8 cellular contexts compared by ENCODE assay signal in the genomic region with DNA sequence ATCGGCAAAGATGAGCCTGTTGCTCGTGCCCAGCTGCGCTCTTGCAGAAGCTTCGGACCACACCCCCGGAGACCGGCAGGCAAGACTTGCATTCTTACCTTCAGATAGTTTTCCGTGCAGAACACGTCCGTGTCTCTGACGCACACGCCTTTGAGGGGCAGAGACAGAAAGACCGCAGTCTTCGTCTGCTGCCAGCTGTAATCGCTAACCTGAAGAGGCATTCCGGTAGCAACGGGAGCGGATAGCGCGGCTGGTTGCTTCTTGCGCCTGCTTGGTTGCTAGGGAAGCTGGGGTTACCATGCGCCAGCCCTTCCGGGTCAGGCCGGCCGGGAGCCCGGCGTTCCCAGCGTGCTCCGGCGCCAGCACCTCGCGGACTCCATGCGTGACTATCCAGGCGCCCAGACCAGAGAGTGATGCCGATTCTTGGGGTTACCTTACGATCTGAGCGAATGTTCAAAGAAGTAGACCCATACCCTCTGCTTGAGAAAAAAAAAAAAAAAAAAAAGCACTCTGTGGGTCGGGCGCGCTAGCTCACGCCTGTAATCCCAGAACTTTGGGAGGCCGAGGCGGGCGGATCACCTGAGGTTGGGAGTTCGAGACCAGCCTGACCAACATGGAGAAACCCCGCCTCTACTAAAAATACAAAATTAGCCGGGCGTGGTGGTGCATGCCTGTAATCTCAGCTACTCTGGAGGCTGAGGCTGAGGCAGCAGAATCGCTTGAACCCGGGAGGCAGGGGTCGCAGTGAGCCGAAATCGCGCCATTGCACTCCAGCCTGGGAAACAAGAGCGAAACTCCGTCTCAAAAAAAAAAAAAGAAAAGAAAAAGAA. TPM values are rescaled to one million over a fixed set of nuclear protein-coding genes. Genes with fewer than 3 reads are reported as not detected.
DNase-seq lines count a peak whose midpoint lies in the region; ATAC-seq, FAIRE-seq and TF ChIP-seq lines count a peak whose summit lies in the region.
"Not testable (repeated sequence)": the region's sequence is repeated elsewhere in the genome, so short reads cannot be mapped to it uniquely, and the experiment has no call there.

No MANE protein-coding gene starts in this region.

- not testable (repeated sequence) for H3K27me3 ChIP-seq in keratinocyte (ENCODE audit: control insufficient read depth, extremely low read depth, insufficient read depth, low read length)

- H3K4me1 Mint-ChIP-seq in central memory CD8-positive, alpha-beta T cell = not testable (repeated sequence)

- dilution Hi-C loops in keratinocyte (cut with MboI; ENCODE audit: extremely low pct_ligation_motif_present, low sequenced_read_pairs) = not testable (repeated sequence)

- H3K4me3 ChIP-seq in AG09309 (ENCODE audit: control insufficient read depth, low read depth, low read length) (peak overlapping the region; percentile 69), keratinocyte (ENCODE audit: control insufficient read depth in 2 of 3, extremely low read depth in 1 of 3, insufficient read depth in 2 of 3, low read depth in 1 of 3, low read length in 3 of 3) (peak overlapping the region; percentile 53 to 88 (median 83))

- peaks cover 15% of the 10 kb centered on the region for H3K27me3 Mint-ChIP-seq in central memory CD8-positive, alpha-beta T cell

- H3K9me3 Mint-ChIP-seq in central memory CD8-positive, alpha-beta T cell = not testable (repeated sequence)

- peak overlapping the region; percentile 89 for H3K4me2 ChIP-seq in keratinocyte (ENCODE audit: control insufficient read depth, extremely low read depth, insufficient read depth, low read depth, low read length)

- H3K4me3 Mint-ChIP-seq in central memory CD8-positive, alpha-beta T cell = peak overlapping the region; percentile 81

- ATAC-seq in GM19023 (IDR thresholded peaks at IDR 0.05; ENCODE audit: unreplicated experiment) = peak; percentile 100
- ATAC-seq in HG03139 (IDR thresholded peaks at IDR 0.05; ENCODE audit: unreplicated experiment) = peak; percentile 99
- ATAC-seq in activated CD4-positive, CD25-positive, alpha-beta regulatory T cell treated with anti-CD3 and anti-CD28 coated beads, Interleukin-2, amount 50 U/mL, for 24 hours = peak; percentile 94 to 95
- ATAC-seq in central memory CD8-positive, alpha-beta T cell (replicated peaks; ENCODE audit: extremely low read depth, poor library complexity, severe bottlenecking) = peak; percentile 89

- H3K79me2 ChIP-seq in keratinocyte (ENCODE audit: control insufficient read depth, insufficient read depth, low read length) = not testable (repeated sequence)

- not testable (repeated sequence) for H3K4me1 ChIP-seq in keratinocyte (ENCODE audit: control insufficient read depth, extremely low read depth, insufficient read depth, low read length)

- H3K9me3 ChIP-seq in keratinocyte (ENCODE audit: control insufficient read depth, low read depth, low read length) = not testable (repeated sequence)

- H3K27ac Mint-ChIP-seq in central memory CD8-positive, alpha-beta T cell (ENCODE audit: low read depth) = peak overlapping the region; percentile 44

- peak overlapping the region; percentile 51 for H3K27ac ChIP-seq in keratinocyte (ENCODE audit: control insufficient read depth, insufficient read depth, low read length)

- not testable (repeated sequence) for H3K36me3 Mint-ChIP-seq in central memory CD8-positive, alpha-beta T cell (ENCODE audit: insufficient read depth)

- H3K9ac ChIP-seq in keratinocyte (ENCODE audit: control insufficient read depth, extremely low read depth, insufficient read depth, low read length) = peak overlapping the region; percentile 68

- H4K20me1 ChIP-seq in keratinocyte (ENCODE audit: control insufficient read depth, extremely low read depth, insufficient read depth, low read length) = not testable (repeated sequence)

- H3K9me1 ChIP-seq in keratinocyte (ENCODE audit: control insufficient read depth, extremely low read depth, insufficient read depth, low read length) = not testable (repeated sequence)

- peak overlapping the region; percentile 98 for H2AFZ ChIP-seq in keratinocyte (ENCODE audit: control insufficient read depth, low read length)

- peak; percentile 39 for DNase-seq in AG09309 (ENCODE audit: low read depth)
- peak; percentile 81 for DNase-seq in NCI-H345 (lab: John Stamatoyannopoulos, UW)
- DNase-seq in central memory CD8-positive, alpha-beta T cell (ENCODE audit: low spot score in 2 of 2) = peak; percentile 41 to 55
- peak; percentile 21 for DNase-seq in keratinocyte (ENCODE audit: low read depth, low spot score)
- DNase-seq in stimulated activated CD4-positive, alpha-beta T cell treated with anti-CD3 and anti-CD28 coated beads, Interleukin-12 subunit alpha, Interleukin-12 subunit beta, amount 100 ng/mL, for 24 hours (ENCODE audit: low read depth in 2 of 2) = peak; percentile 63 to 73

- peak; percentile 89 for FAIRE-seq in keratinocyte (lab: Jason Lieb, UNC)

- H3K36me3 ChIP-seq in keratinocyte (ENCODE audit: control insufficient read depth in 2 of 2, extremely low read depth in 1 of 2, insufficient read depth in 2 of 2, low read length in 2 of 2) = not testable (repeated sequence)

- TF ChIP-seq CTCF in AG09309 (IDR thresholded peaks at IDR 0.05; ENCODE audit: control insufficient read depth, insufficient read depth, low read depth, low read length, missing control alignments); keratinocyte (optimal IDR thresholded peaks at IDR 0.05 in 1 of 3, IDR thresholded peaks at IDR 0.05 in 1 of 3, conservative IDR thresholded peaks at IDR 0.05 in 1 of 3; ENCODE audit: extremely low read depth in 1 of 3, insufficient read depth in 2 of 3, low read length in 3 of 3): not testable (repeated sequence)

RNA-seq across cellular contexts. Expression of a gene that starts 9.7 kb away (rescaled TPM):
- 2.9 to 4.3 TPM (median 3.7 TPM) in 3 replicates for polyA plus RNA-seq in keratinocyte
- 2.5 TPM for polyA plus RNA-seq in keratinocyte (2011; ENCODE audit: low read depth)
- 2.2 and 3.5 TPM in 2 replicates for polyA plus RNA-seq in keratinocyte (2011; cell fraction: cytosol; rRNA removed)
- 3.2 and 3.9 TPM in 2 replicates for polyA plus RNA-seq in keratinocyte (2011; cell fraction: nucleus; rRNA removed)
- 0.85 and 3.0 TPM in 2 replicates for polyA plus RNA-seq in keratinocyte (2012; ENCODE audit: low replicate concordance)
- polyA minus RNA-seq in keratinocyte = 0.86 to 1.1 TPM in 2 of 3 replicates, not detected in the other
- not detected for polyA minus RNA-seq in keratinocyte (2011; cell fraction: cytosol; rRNA and poly(A)+ RNA removed)
- 1.7 and 2.6 TPM in 2 replicates for polyA minus RNA-seq in keratinocyte (2011; cell fraction: nucleus; rRNA and poly(A)+ RNA removed)

Comparison
In these comparisons a context has a peak if more than half of its experiments do, and no peak if none do; other contexts are left out.
1. Peak in every context shown above with its lines: DNase-seq, ATAC-seq, H3K4me3 ChIP-seq and H3K27ac ChIP-seq.
2. DNase-seq: peak in every context shown above with its lines; median percentile 81 in NCI-H345; 68 in stimulated activated CD4-positive, alpha-beta T cell treated with anti-CD3 and anti-CD28 coated beads, Interleukin-12 subunit alpha, Interleukin-12 subunit beta, amount 100 ng/mL, for 24 hours; 48 in central memory CD8-positive, alpha-beta T cell; 39 in AG09309; 21 in keratinocyte.